Comparison of ENCODE assay signal across 16 cellular contexts in genomic region chr10:25701651-25702050, GRCh38.
"Had no signal": no experiment of that assay in that cellular context is flagged by ENCODE, and none has a peak within 500 bp of the region (broad histone marks: within the 10 kb centered on the region; RNA-seq: fewer than 3 reads in every experiment).

No MANE protein-coding gene starts in this region.

- H3K4me3 ChIP-seq: coronary artery, lung, upper lobe of right lung had no signal

- H3K9me3 Mint-ChIP-seq: activated naive CD8-positive, alpha-beta T cell treated with anti-CD3 and anti-CD28 coated beads, Interleukin-2, amount 10 ng/mL, durations not matched to agents 7 days and 5 days; activated T-cell treated with anti-CD3 and anti-CD28 coated beads, Interleukin-2, amount 50 U/mL, for 72 hours; effector memory CD8-positive, alpha-beta T cell; immature natural killer cell; naive thymus-derived CD4-positive, alpha-beta T cell had no signal

- H3K4me1 ChIP-seq: upper lobe of right lung had no signal

- H3K27ac Mint-ChIP-seq: activated naive CD8-positive, alpha-beta T cell treated with anti-CD3 and anti-CD28 coated beads, Interleukin-2, amount 10 ng/mL, durations not matched to agents 7 days and 5 days; activated T-cell treated with anti-CD3 and anti-CD28 coated beads, Interleukin-2, amount 50 U/mL, for 72 hours; effector memory CD8-positive, alpha-beta T cell; immature natural killer cell; naive thymus-derived CD4-positive, alpha-beta T cell had no signal

- H3K36me3 ChIP-seq: upper lobe of right lung had no signal

- H3K4me1 Mint-ChIP-seq: immature natural killer cell had no signal

- H3K36me3 Mint-ChIP-seq: activated naive CD8-positive, alpha-beta T cell treated with anti-CD3 and anti-CD28 coated beads, Interleukin-2, amount 10 ng/mL, durations not matched to agents 7 days and 5 days; immature natural killer cell; naive thymus-derived CD4-positive, alpha-beta T cell had no signal

- H3K9me3 ChIP-seq: upper lobe of right lung had no signal

- H3K27ac ChIP-seq: coronary artery, upper lobe of right lung had no signal

- H3K4me3 Mint-ChIP-seq: activated naive CD8-positive, alpha-beta T cell treated with anti-CD3 and anti-CD28 coated beads, Interleukin-2, amount 10 ng/mL, durations not matched to agents 7 days and 5 days; activated T-cell treated with anti-CD3 and anti-CD28 coated beads, Interleukin-2, amount 50 U/mL, for 72 hours; effector memory CD8-positive, alpha-beta T cell; immature natural killer cell; naive thymus-derived CD4-positive, alpha-beta T cell had no signal

- H3K27me3 Mint-ChIP-seq: activated naive CD8-positive, alpha-beta T cell treated with anti-CD3 and anti-CD28 coated beads, Interleukin-2, amount 10 ng/mL, durations not matched to agents 7 days and 5 days; effector memory CD8-positive, alpha-beta T cell had no signal

- DNase-seq: activated CD4-positive, alpha-beta T cell treated with anti-CD3 and anti-CD28 coated beads, Interleukin-2, amount 50 U/mL, for 4 hours; activated gamma-delta T cell treated with Interleukin-2 at 50 U/mL for 16 hours; activated naive CD8-positive, alpha-beta T cell treated with anti-CD3 and anti-CD28 coated beads, Interleukin-2, amount 10 ng/mL, durations not matched to agents 7 days and 5 days; activated T-cell treated with anti-CD3 and anti-CD28 coated beads, Interleukin-2, amount 50 U/mL, for 72 hours; effector memory CD8-positive, alpha-beta T cell; hippocampal formation; immature natural killer cell; left cardiac atrium; naive thymus-derived CD4-positive, alpha-beta T cell; stimulated activated CD4-positive, alpha-beta T cell treated with anti-CD3 and anti-CD28 coated beads, Interleukin-2, amount 100 ng/mL, for 48 hours; stimulated activated naive CD4-positive, alpha-beta T cell treated with Interleukin-2 at 50 U/mL for 16 hours; T-helper 2 cell; upper lobe of right lung had no signal

- ATAC-seq: activated CD4-positive, CD25-positive, alpha-beta regulatory T cell treated with anti-CD3 and anti-CD28 coated beads, Interleukin-2, amount 50 U/mL, for 24 hours; activated T-cell treated with anti-CD3 and anti-CD28 coated beads, Interleukin-2, amount 50 U/mL, for 72 hours; effector memory CD8-positive, alpha-beta T cell; left cardiac atrium; naive thymus-derived CD4-positive, alpha-beta T cell; upper lobe of right lung had no signal
